In the genomic region with DNA sequence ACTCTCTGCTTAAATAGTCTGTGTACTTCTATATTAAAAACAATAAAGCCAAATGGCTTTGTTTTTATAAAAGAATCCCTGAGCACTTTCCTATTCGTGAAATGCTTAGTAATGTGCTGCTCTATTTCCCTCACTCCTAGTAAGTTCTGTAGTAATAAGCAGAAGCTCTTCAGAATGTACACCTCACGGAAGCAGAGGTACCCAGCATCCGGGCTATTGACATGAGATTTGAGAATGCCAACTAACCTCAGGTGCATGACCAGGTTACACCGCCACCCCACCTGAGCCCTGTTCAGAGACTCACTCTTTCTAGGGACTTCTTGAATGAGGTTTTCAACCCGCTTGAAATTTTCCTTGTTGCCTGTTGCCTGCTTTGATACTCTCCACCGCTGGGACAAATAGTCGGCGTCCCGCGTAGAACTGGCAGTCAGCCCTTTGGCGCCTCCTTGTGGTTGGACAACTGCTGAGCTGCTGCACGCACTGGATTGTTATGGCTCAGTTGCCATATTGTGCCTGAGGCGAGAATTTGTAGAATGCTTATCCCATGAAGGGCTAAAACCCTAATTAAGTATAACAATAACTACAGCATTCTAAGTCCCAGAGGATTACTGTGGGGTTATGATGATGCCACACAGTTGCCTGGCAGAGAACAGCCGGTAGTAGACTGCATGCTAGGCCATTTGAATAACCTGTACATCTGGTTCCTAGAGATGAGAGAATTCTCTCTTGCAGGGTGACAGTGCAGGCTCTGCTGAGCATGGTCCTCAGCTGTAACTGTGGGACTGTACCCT, we compare ENCODE assay signal across 8 cellular contexts.
DNase-seq lines count a peak whose midpoint lies in the region; ATAC-seq and TF ChIP-seq lines count a peak whose summit lies in the region.

No MANE protein-coding gene starts in this region.

- CTCF ChIA-PET in RWPE1 (lab: Yijun Ruan, JAX), result interaction anchor here (0.5 to 3.1 kb wide), 23 partner anchors 12 to 952 kb away, joined by 3 to 48 read pairs (median 3); no protein-coding TSS in a partner anchor

- H3K4me1 ChIP-seq in upper lobe of left lung, result peaks cover 0 to 6% (median 0%) of the 10 kb centered on the region in 4 donors

- H3K27ac ChIP-seq in RWPE1 (no peak overlapping the region), upper lobe of left lung (no peak overlapping the region)

- H3K27ac Mint-ChIP-seq in IgD-negative memory B cell, result no peak overlapping the region

- H3K4me3 Mint-ChIP-seq in IgD-negative memory B cell, result peak overlapping the region in 3 of 4 donors; percentile 44 to 80 (median 61)

- peak overlapping the region in 1 of 4 donors; percentile 9 for H3K4me3 ChIP-seq in upper lobe of left lung

- no peaks in the 10 kb centered on the region for H3K9me3 ChIP-seq in upper lobe of left lung

- DNase-seq in ELR (ENCODE audit: low read depth), result peak; percentile 86
- DNase-seq in RWPE1 (ENCODE audit: low spot score), result peak; percentile 75
- peak; percentile 89 for DNase-seq in activated effector memory CD4-positive, alpha-beta T cell treated with anti-CD3 and anti-CD28 coated beads, Interleukin-2, amount 50 U/mL, for 16 hours
- peak; percentile 74 for DNase-seq in germinal center (ENCODE audit: low spot score)
- DNase-seq in pons (ENCODE audit: low spot score), result peak; percentile 62
- DNase-seq in upper lobe of left lung, result peak in 1 of 2 donors; percentile 79

- peak; percentile 94 for ATAC-seq in GM21619 (IDR thresholded peaks at IDR 0.05; ENCODE audit: unreplicated experiment)
- ATAC-seq in upper lobe of left lung (ENCODE audit: low FRiP score in 2 of 2), result peak; percentile 85 to 91

- no peak for TF ChIP-seq EP300 in upper lobe of left lung (IDR thresholded peaks at IDR 0.05)

- no peak for TF ChIP-seq POLR2A in upper lobe of left lung (IDR thresholded peaks at IDR 0.05)

- no peaks in the 10 kb centered on the region for H3K36me3 ChIP-seq in upper lobe of left lung

- TF ChIP-seq CTCF in RWPE1 (conservative IDR thresholded peaks at IDR 0.05; ENCODE audit: low read depth) (peak; percentile 96), upper lobe of left lung (IDR thresholded peaks at IDR 0.05) (peak; percentile 72 to 93 (median 80))

- no peaks in the 10 kb centered on the region for H3K27me3 Mint-ChIP-seq in IgD-negative memory B cell

- H3K9me3 Mint-ChIP-seq in IgD-negative memory B cell, result no peaks in the 10 kb centered on the region

- H3K36me3 Mint-ChIP-seq in IgD-negative memory B cell, result peaks cover 4% of the 10 kb centered on the region

- WGBS in upper lobe of left lung, 2 donors, result 21 to 29% methylated on average over 14 of the region's 14 CpGs

- H3K4me1 Mint-ChIP-seq in IgD-negative memory B cell, result peaks cover 0 to 6% (median 6%) of the 10 kb centered on the region in 3 donors

- POLR2A ChIA-PET in RWPE1 (lab: Yijun Ruan, JAX; ENCODE audit: low non-redundant PET), result no interaction called here

- no peaks in the 10 kb centered on the region for H3K27me3 ChIP-seq in upper lobe of left lung
